ENCODE assay signal across 1 cellular context in genomic region chr1:221098462-221099406, GRCh38.
TF ChIP-seq lines count a peak whose summit lies in the region.

No MANE protein-coding gene starts in this region.

TF ChIP-seq in SK-N-SH, 30 proteins besides CTCF, POLR2A, EP300 and RAD21 (continued from another document):
- TF ChIP-seq REST (IDR thresholded peaks at IDR 0.05; ENCODE audit: low read depth, low read length) (no peak), TCF12 (IDR thresholded peaks at IDR 0.05) (no peak), RXRA (IDR thresholded peaks at IDR 0.05; ENCODE audit: borderline replicate concordance, low read depth) (no peak), GABPA (IDR thresholded peaks at IDR 0.05; ENCODE audit: low read depth) (no peak)
- TF ChIP-seq, protein P1, sequence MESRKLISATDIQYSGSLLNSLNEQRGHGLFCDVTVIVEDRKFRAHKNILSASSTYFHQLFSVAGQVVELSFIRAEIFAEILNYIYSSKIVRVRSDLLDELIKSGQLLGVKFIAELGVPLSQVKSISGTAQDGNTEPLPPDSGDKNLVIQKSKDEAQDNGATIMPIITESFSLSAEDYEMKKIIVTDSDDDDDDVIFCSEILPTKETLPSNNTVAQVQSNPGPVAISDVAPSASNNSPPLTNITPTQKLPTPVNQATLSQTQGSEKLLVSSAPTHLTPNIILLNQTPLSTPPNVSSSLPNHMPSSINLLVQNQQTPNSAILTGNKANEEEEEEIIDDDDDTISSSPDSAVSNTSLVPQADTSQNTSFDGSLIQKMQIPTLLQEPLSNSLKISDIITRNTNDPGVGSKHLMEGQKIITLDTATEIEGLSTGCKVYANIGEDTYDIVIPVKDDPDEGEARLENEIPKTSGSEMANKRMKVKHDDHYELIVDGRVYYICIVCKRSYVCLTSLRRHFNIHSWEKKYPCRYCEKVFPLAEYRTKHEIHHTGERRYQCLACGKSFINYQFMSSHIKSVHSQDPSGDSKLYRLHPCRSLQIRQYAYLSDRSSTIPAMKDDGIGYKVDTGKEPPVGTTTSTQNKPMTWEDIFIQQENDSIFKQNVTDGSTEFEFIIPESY (IDR thresholded peaks at IDR 0.05; ENCODE audit: borderline replicate concordance, low read depth): no peak
